Comparison of ENCODE assay signal across 11 cellular contexts in the genomic region with DNA sequence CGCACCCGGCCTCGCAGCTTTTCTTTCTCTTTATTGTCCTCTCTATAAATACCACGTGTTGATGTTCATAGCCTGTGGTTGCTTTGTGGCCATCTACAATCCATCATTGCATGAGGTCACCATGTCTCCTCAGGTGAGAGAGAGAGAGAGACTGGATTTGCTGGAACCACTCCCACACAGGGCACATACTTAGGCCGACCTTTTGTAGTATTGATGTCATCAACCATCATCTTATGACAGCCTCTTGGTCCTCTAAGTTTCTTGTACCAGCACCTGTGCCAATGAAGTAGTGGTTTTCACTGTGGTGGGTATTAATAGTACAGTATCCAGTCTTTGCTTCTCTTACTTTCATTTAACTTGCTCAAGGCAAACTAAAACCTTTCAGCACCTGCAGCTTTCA. TPM values are rescaled to one million over a fixed set of nuclear protein-coding genes. Genes with fewer than 3 reads are reported as not detected.
A peak's percentile ranks its signal among the peaks of the same experiment; 100 is the strongest.
DNase-seq lines count a peak whose midpoint lies in the region; ATAC-seq and TF ChIP-seq lines count a peak whose summit lies in the region.
"Had no signal": no experiment of that assay in that cellular context is flagged by ENCODE, and none has a peak within 500 bp of the region (broad histone marks: within the 10 kb centered on the region; RNA-seq: fewer than 3 reads in every experiment).

No MANE protein-coding gene starts in this region.

- no peak overlapping the region for H3K9ac ChIP-seq in PC-3 (ENCODE audit: low read length)

- no peaks in the 10 kb centered on the region for H3K9me2 ChIP-seq in PC-3 (replicated peaks; ENCODE audit: low read length)

- H3K36me3 Mint-ChIP-seq in HFFc6 (ENCODE audit: low read depth) = no peaks in the 10 kb centered on the region
- H3K36me3 Mint-ChIP-seq: brain had no signal

- H3K4me1 ChIP-seq in PC-3 (ENCODE audit: insufficient read depth, low read length) = no peaks in the 10 kb centered on the region
- H3K4me1 ChIP-seq in aorta (ENCODE audit: control insufficient read depth in 1 of 2, insufficient read depth in 2 of 2, low read length in 2 of 2) = no peaks in the 10 kb centered on the region
- H3K4me1 ChIP-seq: gastroesophageal sphincter had no signal

- H3K4me3 Mint-ChIP-seq in HFFc6 = no peak overlapping the region
- H3K4me3 Mint-ChIP-seq: brain had no signal

- H3K4me3 ChIP-seq in PC-3 (ENCODE audit: low read length) = no peak overlapping the region
- no peak overlapping the region for H3K4me3 ChIP-seq in aorta (ENCODE audit: low read length in 2 of 2)
- H3K4me3 ChIP-seq: gastroesophageal sphincter had no signal

- H3K36me3 ChIP-seq in PC-3 (ENCODE audit: low read depth, low read length) = no peaks in the 10 kb centered on the region
- H3K36me3 ChIP-seq in aorta (ENCODE audit: control insufficient read depth in 1 of 2, insufficient read depth in 2 of 2, low read length in 1 of 2) = no peaks in the 10 kb centered on the region
- H3K36me3 ChIP-seq: gastroesophageal sphincter had no signal

- TF ChIP-seq CTCF in PC-3 (conservative IDR thresholded peaks at IDR 0.05; ENCODE audit: low read depth, low read length) = no peak
- no peak for TF ChIP-seq CTCF in HFFc6 (IDR thresholded peaks at IDR 0.05)

- WGBS in aorta, 2 donors = 77 to 82% methylated on average over 5 of the region's 5 CpGs

- H3K79me2 ChIP-seq in PC-3 (ENCODE audit: low read length) = no peaks in the 10 kb centered on the region

- intact Hi-C loops in PC-3 (cut with micrococcal nuclease) (loop anchor here (5.0 kb wide), 1 partner anchor 38 kb away; no protein-coding TSS in a partner anchor), aorta (cut with DNase I) (loop anchor here in 1 of 2 donors (10.0 kb wide), 1 partner anchor 425 kb away; no protein-coding TSS in a partner anchor)

- no peak overlapping the region for H3K27ac Mint-ChIP-seq in HFFc6

- H3K27me3 ChIP-seq in PC-3 (ENCODE audit: low read length) = no peaks in the 10 kb centered on the region
- H3K27me3 ChIP-seq in aorta (ENCODE audit: control insufficient read depth in 1 of 2, insufficient read depth in 2 of 2, low read length in 1 of 2) = no peaks in the 10 kb centered on the region
- H3K27me3 ChIP-seq: gastroesophageal sphincter had no signal

- peaks cover 32% of the 10 kb centered on the region for H3K4me1 Mint-ChIP-seq in HFFc6 (ENCODE audit: low read depth)

- H3K9me3 ChIP-seq in PC-3 (ENCODE audit: low read length) = no peaks in the 10 kb centered on the region
- no peaks in the 10 kb centered on the region for H3K9me3 ChIP-seq in aorta (ENCODE audit: control insufficient read depth, low read length)
- H3K9me3 ChIP-seq: gastroesophageal sphincter had no signal

- CTCF ChIA-PET in PC-3 (lab: Charles Lee) = no interaction called here

- H3K27ac ChIP-seq in PC-3 (ENCODE audit: low read length) (no peak overlapping the region), aorta (ENCODE audit: low read depth in 1 of 2, low read length in 2 of 2) (no peak overlapping the region)
- H3K27ac ChIP-seq: gastroesophageal sphincter had no signal

- ATAC-seq in GM21423 (IDR thresholded peaks at IDR 0.05; ENCODE audit: unreplicated experiment) (peak; percentile 52), PC-3 (no peak), aorta (ENCODE audit: low FRiP score) (no peak)
- ATAC-seq: gastroesophageal sphincter, Panc1 had no signal

- DNase-seq in A172 (ENCODE audit: low spot score) (peak; percentile 74), PC-3 (peak; percentile 33), islet precursor cell (peak; percentile 76), aorta (no peak), HFFc6 (no peak), nucleus accumbens (lab: John Stamatoyannopoulos, UW) (no peak), activated T-cell treated with anti-CD3 and anti-CD28 coated beads for 4 hours (no peak)

- POLR2A ChIA-PET in PC-3 (lab: Charles Lee; ENCODE audit: unreplicated experiment) = interaction anchor here (0.6 kb wide), 1 partner anchor 426 kb away, joined by 3 read pairs; no protein-coding TSS in a partner anchor

- H3F3A ChIP-seq in PC-3 (ENCODE audit: low read length, unreplicated experiment) = peaks cover 8% of the 10 kb centered on the region

- H3K27me3 Mint-ChIP-seq in HFFc6 (ENCODE audit: insufficient read depth) = peaks cover 4% of the 10 kb centered on the region

- no peaks in the 10 kb centered on the region for H4K20me1 ChIP-seq in PC-3 (ENCODE audit: low read length)

- no peaks in the 10 kb centered on the region for H3K9me3 Mint-ChIP-seq in HFFc6
- H3K9me3 Mint-ChIP-seq: brain had no signal

- H2AFZ ChIP-seq in PC-3 (ENCODE audit: low read length) = no peak overlapping the region

- no TSS peak for BruUV-seq in PC-3 (replicated peaks; lab: Mats Ljungman, UMichigan)

- no peak overlapping the region for H3K4me2 ChIP-seq in PC-3 (ENCODE audit: low read length)

RNA-seq across cellular contexts. Expression of a gene that starts 22.8 kb away (rescaled TPM):
- not detected in 2 replicates for total RNA-seq in A172 (2014; rRNA removed; shearing (Covaris generic))
- 1.6 and 2.0 TPM in 2 replicates for total RNA-seq in PC-3 (2014; rRNA removed)
- 10 to 100 TPM in 1 of 2 donors, 1 to 10 TPM in 1; 6.1 to 12.0 TPM for total RNA-seq in aorta
- 1 to 10 TPM; 2.5 to 4.4 TPM for polyA plus RNA-seq in aorta
- total RNA-seq in HFFc6 (2021; fragmentation: NEBNext Ultra II Directional; extraction: Animal tissue kit (Norgen Biotek cat#: 25700)) = 1 to 10 TPM in 4 of 6 experiments, under 1 TPM in 2; 0.54 to 2.4 (median 1.9) TPM

RNA-seq across cellular contexts. Expression of a gene that starts 31.2 kb away (rescaled TPM):
- not detected in 2 replicates for total RNA-seq in A172 (2014; rRNA removed; shearing (Covaris generic))
- total RNA-seq in PC-3 (2014; rRNA removed) (54.8 and 72.9 TPM in 2 replicates), aorta (1 to 10 TPM; 2.9 to 3.9 TPM)
- under 1 TPM; 0.50 to 0.54 TPM for polyA plus RNA-seq in aorta
- under 1 TPM in 5 of 6 experiments, not detected in 1; 0.08 to 0.20 (median 0.16) TPM for total RNA-seq in HFFc6 (2021; fragmentation: NEBNext Ultra II Directional; extraction: Animal tissue kit (Norgen Biotek cat#: 25700))

RNA-seq across cellular contexts. Expression of a gene that starts 58.8 kb away (rescaled TPM):
- total RNA-seq in A172 (2014; rRNA removed; shearing (Covaris generic)) = 9.8 and 25.0 TPM in 2 replicates
- total RNA-seq in PC-3 (2014; rRNA removed) (6.2 and 11.0 TPM in 2 replicates), aorta (100 to 1,000 TPM; 159 to 201 TPM)
- 100 to 1,000 TPM in 1 of 2 donors, 10 to 100 TPM in 1; 20.5 to 182 TPM for polyA plus RNA-seq in aorta
- 100 to 1,000 TPM in 2 of 6 experiments, 10 to 100 TPM in 4; 84.6 to 112 (median 92.1) TPM for total RNA-seq in HFFc6 (2021; fragmentation: NEBNext Ultra II Directional; extraction: Animal tissue kit (Norgen Biotek cat#: 25700))

Comparison
In these comparisons a context has a peak if more than half of its experiments do, and no peak if none do; other contexts are left out.
1. DNase-seq: peak in A172 (single experiment), PC-3 (single experiment) and islet precursor cell (single experiment); none in aorta (0 of 2), HFFc6 (single experiment), nucleus accumbens (0 of 56) and activated T-cell treated with anti-CD3 and anti-CD28 coated beads for 4 hours (single experiment).
2. RNA of a gene that starts 31.2 kb away (total RNA-seq): 54.8 to 72.9 TPM in PC-3; 2.9 to 3.9 TPM in aorta, 0.08 to 0.20 TPM in HFFc6 and not detected in A172; every median in the first group is over 10 times any median in the second.